16 cellular contexts compared by ENCODE assay signal in genomic region chr10:77306666-77307065, GRCh38.
DNase-seq lines count a peak whose midpoint lies in the region; ATAC-seq and TF ChIP-seq lines count a peak whose summit lies in the region.
"Had no signal": no experiment of that assay in that cellular context is flagged by ENCODE, and none has a peak within 500 bp of the region (broad histone marks: within the 10 kb centered on the region; RNA-seq: fewer than 3 reads in every experiment).

No MANE protein-coding gene starts in this region.

- H3K9ac ChIP-seq in SK-N-SH = no peak overlapping the region
- H3K9ac ChIP-seq in PC-3 (ENCODE audit: low read length) = no peak overlapping the region
- H3K9ac ChIP-seq in fibroblast of lung (ENCODE audit: insufficient read depth, low read length) = no peak overlapping the region

- ATAC-seq in SK-N-SH treated with all-trans-retinoic acid at 6 μM for 48 hours = no peak
- ATAC-seq in PC-3 = no peak
- ATAC-seq in GM19397 (IDR thresholded peaks at IDR 0.05; ENCODE audit: unreplicated experiment) = no peak
- no peak for ATAC-seq in HG03521 (IDR thresholded peaks at IDR 0.05; ENCODE audit: unreplicated experiment)
- ATAC-seq: GM12878, K562 had no signal

- H3K79me2 ChIP-seq in SK-N-SH (ENCODE audit: insufficient read depth) (no peaks in the 10 kb centered on the region), PC-3 (ENCODE audit: low read length) (0 out of 2 replicates have a peak, but pooled peaks cover 5% of the 10 kb centered on the region), fibroblast of lung (ENCODE audit: control insufficient read depth, insufficient read depth, low read length) (no peaks in the 10 kb centered on the region)

- no peak for TF ChIP-seq RAD21 in SK-N-SH (IDR thresholded peaks at IDR 0.05; ENCODE audit: low read length)

- no peak for TF ChIP-seq EP300 in SK-N-SH (IDR thresholded peaks at IDR 0.05; ENCODE audit: borderline replicate concordance in 1 of 2, low read depth in 1 of 2, low read length in 1 of 2)

- intact Hi-C loops in PC-3 (cut with micrococcal nuclease) = loop anchor here (5.0 to 10.0 kb wide), 2 partner anchors 262 to 336 kb away; no protein-coding TSS in a partner anchor

- H3K27me3 ChIP-seq in SK-N-SH (ENCODE audit: insufficient read depth) = no peaks in the 10 kb centered on the region
- no peaks in the 10 kb centered on the region for H3K27me3 ChIP-seq in PC-3 (ENCODE audit: low read length)
- H3K27me3 ChIP-seq in fibroblast of lung (ENCODE audit: control insufficient read depth, insufficient read depth, low read length) = no peaks in the 10 kb centered on the region

- no TSS peak for BruUV-seq in PC-3 (replicated peaks; lab: Mats Ljungman, UMichigan)

- H3K4me3 ChIP-seq in SK-N-SH (ENCODE audit: low read depth in 2 of 2, low read length in 1 of 2) (no peak overlapping the region), PC-3 (ENCODE audit: low read length) (no peak overlapping the region), fibroblast of lung (replicated peaks in 1 of 4; ENCODE audit: control extremely low read depth in 1 of 4, insufficient read depth in 1 of 4, low read depth in 3 of 4, low read length in 4 of 4) (no peak overlapping the region)
- H3K4me3 ChIP-seq: GM12878, HAP-1, K562 had no signal

- H3K9me3 ChIP-seq in SK-N-SH = no peaks in the 10 kb centered on the region
- no peaks in the 10 kb centered on the region for H3K9me3 ChIP-seq in PC-3 (ENCODE audit: low read length)
- H3K9me3 ChIP-seq in fibroblast of lung (ENCODE audit: control insufficient read depth, insufficient read depth, low read depth, low read length) = no peaks in the 10 kb centered on the region
- H3K9me3 ChIP-seq: HAP-1 had no signal

- H3K4me2 ChIP-seq in SK-N-SH (peak overlapping the region; percentile 29; the same call in 1 of the 2 replicates), PC-3 (ENCODE audit: low read length) (peak overlapping the region; percentile 61; the same call in 1 of the 2 replicates), fibroblast of lung (ENCODE audit: extremely low read depth, insufficient read depth, low read length) (peak overlapping the region; percentile 42)

- H3K9me2 ChIP-seq in SK-N-SH = no peaks in the 10 kb centered on the region
- H3K9me2 ChIP-seq in PC-3 (replicated peaks; ENCODE audit: low read length) = peaks cover 6% of the 10 kb centered on the region; the same call in 1 of the 2 replicates

- TF ChIP-seq CTCF in SK-N-SH (IDR thresholded peaks at IDR 0.05) (no peak), PC-3 (conservative IDR thresholded peaks at IDR 0.05; ENCODE audit: low read depth, low read length) (no peak), fibroblast of lung (conservative IDR thresholded peaks at IDR 0.05 in 1 of 2, IDR thresholded peaks at IDR 0.05 in 1 of 2; ENCODE audit: low read depth in 1 of 2, low read length in 2 of 2) (no peak)

- DNase-seq in SK-N-SH (no peak), PC-3 (no peak), fibroblast of lung (ENCODE audit: low read depth in 2 of 2) (no peak), cerebellar cortex (ENCODE audit: low spot score) (no peak)
- DNase-seq in activated CD8-positive, alpha-beta memory T cell treated with anti-CD3 and anti-CD28 coated beads for 24 hours = no peak
- DNase-seq: 8988T; ACHN; C1 segment of cervical spinal cord; CD4-positive, alpha-beta memory T cell; DMS79 had no signal

- peaks cover 6 to 7% of the 10 kb centered on the region in 2 experiments; a peak in 3 of 4 replicates for H3K4me1 ChIP-seq in SK-N-SH (ENCODE audit: control insufficient read depth in 1 of 2, insufficient read depth in 2 of 2, low read depth in 1 of 2, low read length in 1 of 2)
- H3K4me1 ChIP-seq in PC-3 (ENCODE audit: insufficient read depth, low read length) = peaks cover 27% of the 10 kb centered on the region
- H3K4me1 ChIP-seq in fibroblast of lung (ENCODE audit: control insufficient read depth, extremely low read depth, insufficient read depth, low read length) = peaks cover 10% of the 10 kb centered on the region
- H3K4me1 ChIP-seq: HAP-1 had no signal

- CTCF ChIA-PET in SK-N-SH (lab: Yijun Ruan, JAX) (interaction anchor here (1.1 to 1.6 kb wide), 2 partner anchors 10 to 56 kb away, joined by 3 to 4 read pairs; no protein-coding TSS in a partner anchor), PC-3 (lab: Charles Lee) (interaction anchor here (1.2 kb wide), 1 partner anchor 132 kb away, joined by 3 read pairs; no protein-coding TSS in a partner anchor)

- H3F3A ChIP-seq in SK-N-SH (replicated peaks; ENCODE audit: insufficient read depth) = peaks cover 10% of the 10 kb centered on the region
- no peaks in the 10 kb centered on the region for H3F3A ChIP-seq in PC-3 (ENCODE audit: low read length, unreplicated experiment)

- POLR2A ChIA-PET in SK-N-SH (lab: Yijun Ruan, JAX) = no interaction called here
- POLR2A ChIA-PET in PC-3 (lab: Charles Lee; ENCODE audit: unreplicated experiment) = no interaction called here

- H2AFZ ChIP-seq in SK-N-SH (ENCODE audit: low read depth) (no peak overlapping the region), PC-3 (ENCODE audit: low read length) (no peak overlapping the region), fibroblast of lung (ENCODE audit: low read length) (no peak overlapping the region)

- WGBS in SK-N-SH (ENCODE audit: low lambda C conversion rate) = 79% methylated on average over 4 of the region's 4 CpGs

- no peaks in the 10 kb centered on the region for H3K36me3 ChIP-seq in SK-N-SH (replicated peaks in 1 of 2; ENCODE audit: control insufficient read depth in 1 of 2, insufficient read depth in 2 of 2, low read length in 1 of 2)
- H3K36me3 ChIP-seq in PC-3 (ENCODE audit: low read depth, low read length) = no peaks in the 10 kb centered on the region
- H3K36me3 ChIP-seq in fibroblast of lung (ENCODE audit: control insufficient read depth, insufficient read depth, low read length) = no peaks in the 10 kb centered on the region
- H3K36me3 ChIP-seq: HAP-1 had no signal

- H3K27ac ChIP-seq in SK-N-SH (ENCODE audit: low read depth in 2 of 2, low read length in 1 of 2) (no peak overlapping the region), PC-3 (ENCODE audit: low read length) (no peak overlapping the region), fibroblast of lung (ENCODE audit: insufficient read depth, low read length) (no peak overlapping the region)

- no peaks in the 10 kb centered on the region for H4K20me1 ChIP-seq in SK-N-SH (ENCODE audit: insufficient read depth)
- peaks cover 9% of the 10 kb centered on the region for H4K20me1 ChIP-seq in PC-3 (ENCODE audit: low read length)
- H4K20me1 ChIP-seq in fibroblast of lung (ENCODE audit: control insufficient read depth, extremely low read depth, insufficient read depth, low read length) = no peaks in the 10 kb centered on the region

TF ChIP-seq in SK-N-SH, 30 proteins besides CTCF, POLR2A, EP300 and RAD21 (continues in another document):
- TF ChIP-seq CHD2 (IDR thresholded peaks at IDR 0.05; ENCODE audit: low read length, partially characterized antibody) (no peak), GABPA (IDR thresholded peaks at IDR 0.05; ENCODE audit: low read depth) (no peak), FOXM1 (IDR thresholded peaks at IDR 0.05; ENCODE audit: low read depth) (no peak)

TF ChIP-seq in SK-N-SH treated with all-trans-retinoic acid at 6 μM for 48 hours, 23 proteins besides CTCF, POLR2A, EP300 and RAD21:
- TF ChIP-seq OSR1 (CRISPR knock-in tag; IDR thresholded peaks at IDR 0.05) (no peak), ISL1 (CRISPR knock-in tag; IDR thresholded peaks at IDR 0.05) (no peak), PPARA (CRISPR knock-in tag; IDR thresholded peaks at IDR 0.05; ENCODE audit: borderline replicate concordance) (no peak), ESRRG (CRISPR knock-in tag; IDR thresholded peaks at IDR 0.05) (no peak), ZNF70 (CRISPR knock-in tag; IDR thresholded peaks at IDR 0.05) (no peak), PATZ1 (CRISPR knock-in tag; IDR thresholded peaks at IDR 0.05; ENCODE audit: borderline replicate concordance) (no peak), POU6F1 (CRISPR knock-in tag; IDR thresholded peaks at IDR 0.05; ENCODE audit: borderline replicate concordance, low read depth) (no peak), ARNTL (CRISPR knock-in tag; IDR thresholded peaks at IDR 0.05; ENCODE audit: borderline replicate concordance, low read depth) (no peak), SNAI2 (CRISPR knock-in tag; IDR thresholded peaks at IDR 0.05) (no peak), TOX (CRISPR knock-in tag; IDR thresholded peaks at IDR 0.05; ENCODE audit: borderline replicate concordance) (no peak)
